ENCODE assay signal across 26 cellular contexts in genomic region chr3:107560166-107560565, GRCh38. TPM values are rescaled to one million over a fixed set of nuclear protein-coding genes. Genes with fewer than 3 reads are reported as not detected.
DNase-seq lines count a peak whose midpoint lies in the region; ATAC-seq, FAIRE-seq and TF ChIP-seq lines count a peak whose summit lies in the region.
"Had no signal": no experiment of that assay in that cellular context is flagged by ENCODE, and none has a peak within 500 bp of the region (broad histone marks: within the 10 kb centered on the region; RNA-seq: fewer than 3 reads in every experiment).

No MANE protein-coding gene starts in this region.

- H3K27ac Mint-ChIP-seq in activated naive CD4-positive, alpha-beta T cell treated with anti-CD3 and anti-CD28 coated beads, Interleukin-2, amount 50 U/mL, for 24 hours = peak overlapping the region; percentile 37
- H3K27ac Mint-ChIP-seq in stimulated activated naive B cell treated with anti-CD40 and anti-IgM and Interleukin-4, amounts not matched to agents 10 μg/mL and 1 μg/mL and 100 μg/mL, for 72 hours = no peak overlapping the region

- intact Hi-C loops in uterus (cut with DNase I; ENCODE audit: low total_unique reads) = no loop called here

- peak; percentile 72 for FAIRE-seq in endometrium (lab: Jason Lieb, UNC)
- FAIRE-seq: A549, D721Med, GM12878, GM19239, H1 had no signal

- ATAC-seq in stimulated activated naive B cell treated with anti-CD40 and anti-IgM and Interleukin-4, amounts not matched to agents 10 μg/mL and 1 μg/mL and 100 μg/mL, for 72 hours (replicated peaks) = peak; percentile 55 to 59
- ATAC-seq: A549, GM12878 had no signal

- H3K9me3 Mint-ChIP-seq in activated naive CD4-positive, alpha-beta T cell treated with anti-CD3 and anti-CD28 coated beads, Interleukin-2, amount 50 U/mL, for 24 hours = no peaks in the 10 kb centered on the region
- no peaks in the 10 kb centered on the region for H3K9me3 Mint-ChIP-seq in stimulated activated naive B cell treated with anti-CD40 and anti-IgM and Interleukin-4, amounts not matched to agents 10 μg/mL and 1 μg/mL and 100 μg/mL, for 72 hours
- H3K9me3 Mint-ChIP-seq: CD14-positive monocyte; CD4-positive, alpha-beta T cell; CD8-positive, alpha-beta memory T cell had no signal

- TF ChIP-seq CTCF in uterus (IDR thresholded peaks at IDR 0.05) = no peak

- no peak overlapping the region for H3K27ac ChIP-seq in uterus
- H3K27ac ChIP-seq: A549; BLaER1 treated with 17β-estradiol and CSF1 and Interleukin-3, amounts not matched to agents 10 nM and 100 nM; GM23248 had no signal

- peaks cover 77% of the 10 kb centered on the region for H3K4me1 Mint-ChIP-seq in activated naive CD4-positive, alpha-beta T cell treated with anti-CD3 and anti-CD28 coated beads, Interleukin-2, amount 50 U/mL, for 24 hours
- H3K4me1 Mint-ChIP-seq in stimulated activated naive B cell treated with anti-CD40 and anti-IgM and Interleukin-4, amounts not matched to agents 10 μg/mL and 1 μg/mL and 100 μg/mL, for 72 hours = peaks cover 27 to 60% of the 10 kb centered on the region in 2 donors

- no peak overlapping the region for H3K4me3 ChIP-seq in uterus
- H3K4me3 ChIP-seq: A549; BLaER1 treated with 17β-estradiol and CSF1 and Interleukin-3, amounts not matched to agents 10 nM and 100 nM; GM12878; GM23248 had no signal

- no peaks in the 10 kb centered on the region for H3K27me3 Mint-ChIP-seq in activated naive CD4-positive, alpha-beta T cell treated with anti-CD3 and anti-CD28 coated beads, Interleukin-2, amount 50 U/mL, for 24 hours
- H3K27me3 Mint-ChIP-seq in stimulated activated naive B cell treated with anti-CD40 and anti-IgM and Interleukin-4, amounts not matched to agents 10 μg/mL and 1 μg/mL and 100 μg/mL, for 72 hours = no peaks in the 10 kb centered on the region
- H3K27me3 Mint-ChIP-seq: CD4-positive, alpha-beta T cell; CD8-positive, alpha-beta memory T cell had no signal

- no peaks in the 10 kb centered on the region for H3K27me3 ChIP-seq in uterus
- H3K27me3 ChIP-seq: BE2C; BLaER1 treated with 17β-estradiol and CSF1 and Interleukin-3, amounts not matched to agents 10 nM and 100 nM had no signal

- no peaks in the 10 kb centered on the region for H3K36me3 ChIP-seq in uterus
- H3K36me3 ChIP-seq: BE2C had no signal

- no peaks in the 10 kb centered on the region for H3K9me3 ChIP-seq in uterus
- H3K9me3 ChIP-seq: A549; BE2C; BLaER1 treated with 17β-estradiol and CSF1 and Interleukin-3, amounts not matched to agents 10 nM and 100 nM had no signal

- DNase-seq in activated naive CD4-positive, alpha-beta T cell treated with anti-CD3 and anti-CD28 coated beads, Interleukin-2, amount 50 U/mL, for 16 hours = no peak
- DNase-seq in stimulated activated naive B cell treated with anti-CD40 and anti-IgM and Interleukin-4, amounts not matched to agents 10 μg/mL and 1 μg/mL and 100 μg/mL, for 72 hours = no peak
- DNase-seq in NK-92 (lab: John Stamatoyannopoulos, UW; ENCODE audit: unreplicated experiment) (no peak), uterus (no peak)
- DNase-seq: 8988T; ACHN; AML-193; BE2C; CD4-positive, alpha-beta T cell; CD8-positive, alpha-beta memory T cell; DMS 273 treated with DMSO at 0.1 percent for 48 hours; DMS79; EL; GDM1; GM23248; H7; HCEC 1CT had no signal

- H3K4me3 Mint-ChIP-seq in activated naive CD4-positive, alpha-beta T cell treated with anti-CD3 and anti-CD28 coated beads, Interleukin-2, amount 50 U/mL, for 24 hours = no peak overlapping the region
- peak overlapping the region in 1 of 2 donors; percentile 61 for H3K4me3 Mint-ChIP-seq in stimulated activated naive B cell treated with anti-CD40 and anti-IgM and Interleukin-4, amounts not matched to agents 10 μg/mL and 1 μg/mL and 100 μg/mL, for 72 hours
- H3K4me3 Mint-ChIP-seq: CD14-positive monocyte; CD4-positive, alpha-beta T cell; CD8-positive, alpha-beta memory T cell had no signal

- peaks cover 0 to 11% of the 10 kb centered on the region in 2 donors for H3K4me1 ChIP-seq in uterus
- H3K4me1 ChIP-seq: BLaER1 treated with 17β-estradiol and CSF1 and Interleukin-3, amounts not matched to agents 10 nM and 100 nM had no signal

- H3K36me3 Mint-ChIP-seq in activated naive CD4-positive, alpha-beta T cell treated with anti-CD3 and anti-CD28 coated beads, Interleukin-2, amount 50 U/mL, for 24 hours = no peaks in the 10 kb centered on the region
- H3K36me3 Mint-ChIP-seq in stimulated activated naive B cell treated with anti-CD40 and anti-IgM and Interleukin-4, amounts not matched to agents 10 μg/mL and 1 μg/mL and 100 μg/mL, for 72 hours = no peaks in the 10 kb centered on the region

- no peak for TF ChIP-seq POLR2A in uterus (IDR thresholded peaks at IDR 0.05)

RNA-seq across cellular contexts. Expression of gene BBX, which starts 37.4 kb away (rescaled TPM):
- total RNA-seq in uterus = 100 to 1,000 TPM in 1 of 4 donors, 10 to 100 TPM in 3; 21.5 to 106 (median 63.8) TPM
